17 cellular contexts compared by ENCODE assay signal in genomic region chr2:8248623-8248957, GRCh38.
A peak's percentile ranks its signal among the peaks of the same experiment; 100 is the strongest.
DNase-seq lines count a peak whose midpoint lies in the region; ATAC-seq, FAIRE-seq and TF ChIP-seq lines count a peak whose summit lies in the region.
"Had no signal": no experiment of that assay in that cellular context is flagged by ENCODE, and none has a peak within 500 bp of the region (broad histone marks: within the 10 kb centered on the region; RNA-seq: fewer than 3 reads in every experiment).

No MANE protein-coding gene starts in this region.

- TF ChIP-seq CTCF in OCI-LY3 (IDR thresholded peaks at IDR 0.05; ENCODE audit: low read depth, low read length) (no peak), gastrocnemius medialis (IDR thresholded peaks at IDR 0.05 in 4 of 5, conservative IDR thresholded peaks at IDR 0.05 in 1 of 5) (no peak)

- H2AFZ ChIP-seq in OCI-LY3 (ENCODE audit: low read depth, low read length) = 0 out of 2 replicates have a peak overlapping the region, but pooled peaks have one; percentile 24

- H3K9me3 ChIP-seq in OCI-LY3 (ENCODE audit: insufficient read depth, low read length) (peaks cover 35% of the 10 kb centered on the region), gastrocnemius medialis (no peaks in the 10 kb centered on the region)
- H3K9me3 ChIP-seq: pancreas had no signal

- TF ChIP-seq POLR2A in gastrocnemius medialis (IDR thresholded peaks at IDR 0.05) (no peak), GM12892 (IDR thresholded peaks at IDR 0.05; ENCODE audit: low read depth, low read length) (no peak)

- H3K4me1 ChIP-seq in OCI-LY3 (ENCODE audit: low read length) (peaks cover 33% of the 10 kb centered on the region), gastrocnemius medialis (peaks cover 7% of the 10 kb centered on the region in 2 donors)
- H3K4me1 ChIP-seq: pancreas had no signal

- intact Hi-C loops in gastrocnemius medialis (cut with DNase I; ENCODE audit: low total_unique reads) = no loop called here

- H3K4me3 ChIP-seq in OCI-LY3 (ENCODE audit: low read length) = peak overlapping the region; percentile 17
- H3K4me3 ChIP-seq in gastrocnemius medialis = no peak overlapping the region
- H3K4me3 ChIP-seq: pancreas had no signal

- DNase-seq in EH (ENCODE audit: low read depth) = peak; percentile 7
- DNase-seq in fibroblast of gingiva (ENCODE audit: low read depth) = peak; percentile 6
- no peak for DNase-seq in gastrocnemius medialis
- DNase-seq in GM12892 (ENCODE audit: insufficient read length) = no peak
- no peak for DNase-seq in caudate nucleus (lab: John Stamatoyannopoulos, UW)
- DNase-seq in NCI-H2081 treated with DMSO at 0.1 percent for 48 hours (lab: John Stamatoyannopoulos, UW) = no peak
- DNase-seq: ACHN; activated CD4-positive, alpha-beta T cell treated with anti-CD3 and anti-CD28 coated beads for 1 hour; activated gamma-delta T cell treated with Interleukin-2 at 50 U/mL for 16 hours; CD4-positive, alpha-beta memory T cell; DMS79; effector CD8-positive, alpha-beta T cell; NCI-H1417 treated with DMSO at 0.1 percent for 48 hours; pancreas had no signal

- no peak for ATAC-seq in gastrocnemius medialis
- ATAC-seq in HG03039 (IDR thresholded peaks at IDR 0.05; ENCODE audit: unreplicated experiment) = no peak
- ATAC-seq: pancreas had no signal

- in situ Hi-C loops in gastrocnemius medialis (cut with MboI; ENCODE audit: low sequenced_read_pairs in 4 of 4) = no loop called here

- H3K79me2 ChIP-seq in OCI-LY3 (ENCODE audit: low read length) = no peaks in the 10 kb centered on the region

- no peak for FAIRE-seq in GM12892 (lab: Jason Lieb, UNC)
- FAIRE-seq: pancreas had no signal

- no peak overlapping the region for H3K9ac ChIP-seq in OCI-LY3 (ENCODE audit: low read length)

- peak overlapping the region; percentile 48 for H3K4me2 ChIP-seq in OCI-LY3 (ENCODE audit: low read length)

- no peaks in the 10 kb centered on the region for H3K27me3 ChIP-seq in OCI-LY3 (ENCODE audit: low read depth, low read length)
- no peaks in the 10 kb centered on the region for H3K27me3 ChIP-seq in gastrocnemius medialis
- H3K27me3 ChIP-seq: brain microvascular endothelial cell, pancreas had no signal

- H3K27ac ChIP-seq in OCI-LY3 (ENCODE audit: low read length) (no peak overlapping the region; the same call in 1 of the 2 replicates), gastrocnemius medialis (peak overlapping the region in 3 of 4 donors; percentile 30 to 54 (median 41)), caudate nucleus (ENCODE audit: low read depth, low read length) (no peak overlapping the region)
- H3K27ac ChIP-seq: brain microvascular endothelial cell, pancreas had no signal

- no peaks in the 10 kb centered on the region for H4K20me1 ChIP-seq in OCI-LY3 (ENCODE audit: insufficient read depth, low read length)

- H3K36me3 ChIP-seq in OCI-LY3 (replicated peaks; ENCODE audit: low read depth, low read length) (peaks cover 29% of the 10 kb centered on the region), gastrocnemius medialis (no peaks in the 10 kb centered on the region)
- H3K36me3 ChIP-seq: brain microvascular endothelial cell, pancreas had no signal

Comparison
In these comparisons a context has a peak if more than half of its experiments do, and no peak if none do; other contexts are left out.
1. DNase-seq: peak in EH (single experiment) and fibroblast of gingiva (single experiment); none in gastrocnemius medialis (0 of 2), GM12892 (single experiment), caudate nucleus (0 of 61) and NCI-H2081 treated with DMSO at 0.1 percent for 48 hours (single experiment).
2. H3K27ac ChIP-seq: peak in gastrocnemius medialis (3 of 4); none in OCI-LY3 (single experiment) and caudate nucleus (single experiment).